21 cellular contexts compared by ENCODE assay signal in the genomic region with DNA sequence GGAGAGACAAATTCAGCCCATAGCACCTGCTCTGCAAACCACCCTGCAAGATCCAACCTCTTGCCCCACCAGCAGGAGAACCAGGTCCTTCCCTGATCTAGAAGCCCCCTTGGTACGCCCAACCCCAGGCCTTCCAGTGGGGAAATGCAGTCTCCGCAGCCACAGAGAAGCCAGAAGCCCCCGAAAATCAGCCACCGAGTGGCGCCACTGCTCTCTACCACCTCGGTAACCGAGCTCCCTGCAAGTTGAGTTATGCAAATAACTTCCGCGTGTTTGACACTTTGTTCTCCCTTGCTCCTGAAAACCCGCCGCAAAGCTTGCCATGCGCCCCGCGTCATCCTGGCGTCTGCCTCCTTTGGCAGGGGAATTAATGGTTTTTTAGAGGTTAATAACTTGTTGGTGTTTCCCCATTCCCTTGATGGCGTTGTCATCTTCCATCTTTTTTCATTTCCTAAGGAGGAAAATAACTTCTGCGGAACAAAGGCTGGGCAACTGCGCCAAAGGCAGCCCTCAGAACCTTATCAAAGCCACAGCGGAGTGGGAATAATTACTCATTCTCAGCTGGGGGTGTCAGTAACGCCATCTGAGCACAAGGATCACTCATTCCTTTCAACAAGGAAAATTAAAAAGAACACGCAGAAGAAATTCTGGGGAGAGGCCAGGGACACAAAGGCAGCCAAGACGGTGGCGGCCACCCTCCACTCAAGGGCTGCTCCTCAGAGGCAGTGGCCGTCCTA.
A peak's percentile ranks its signal among the peaks of the same experiment; 100 is the strongest.
DNase-seq lines count a peak whose midpoint lies in the region; ATAC-seq and TF ChIP-seq lines count a peak whose summit lies in the region.
"Had no signal": no experiment of that assay in that cellular context is flagged by ENCODE, and none has a peak within 500 bp of the region (broad histone marks: within the 10 kb centered on the region; RNA-seq: fewer than 3 reads in every experiment).

No MANE protein-coding gene starts in this region.

- H3K9me3 Mint-ChIP-seq in GM23338 (no peaks in the 10 kb centered on the region; the same call in 1 of the 3 replicates), WTC11 (peaks cover 50% of the 10 kb centered on the region)
- H3K9me3 Mint-ChIP-seq in activated CD4-positive, alpha-beta T cell treated with anti-CD3 and anti-CD28 coated beads for 36 hours (ENCODE audit: low read depth), result peaks cover 7% of the 10 kb centered on the region

- H3K27ac Mint-ChIP-seq in GM23338 (no peak overlapping the region), WTC11 (no peak overlapping the region)
- no peak overlapping the region for H3K27ac Mint-ChIP-seq in activated CD4-positive, alpha-beta T cell treated with anti-CD3 and anti-CD28 coated beads for 36 hours
- H3K27ac Mint-ChIP-seq: CD4-positive, alpha-beta memory T cell had no signal

- POLR2A ChIA-PET in WTC11 (lab: Charles Lee), result no interaction called here
- POLR2A ChIA-PET in activated CD4-positive, alpha-beta T cell treated with anti-CD3 and anti-CD28 coated beads for 36 hours (lab: Charles Lee), result no interaction called here

- no peak for ATAC-seq in GM23338
- peak; percentile 71 for ATAC-seq in WTC11
- no peak for ATAC-seq in GM21825 (IDR thresholded peaks at IDR 0.05; ENCODE audit: unreplicated experiment)
- ATAC-seq in HG02852 (IDR thresholded peaks at IDR 0.05; ENCODE audit: unreplicated experiment), result no peak
- ATAC-seq in activated CD4-positive, alpha-beta T cell treated with anti-CD3 and anti-CD28 coated beads for 36 hours, result no peak
- no peak for ATAC-seq in upper lobe of left lung (ENCODE audit: low FRiP score in 2 of 2)
- ATAC-seq: HCT116, HepG2, PC-3 had no signal

- H3K27ac ChIP-seq in GM23338 (ENCODE audit: low read depth), result no peak overlapping the region
- no peak overlapping the region for H3K27ac ChIP-seq in neuronal stem cell (replicated peaks; ENCODE audit: low read length)
- no peak overlapping the region for H3K27ac ChIP-seq in upper lobe of left lung
- H3K27ac ChIP-seq: BLaER1 had no signal

- H3K4me3 ChIP-seq in GM23338 (0 out of 2 replicates have a peak overlapping the region, but pooled peaks have one; percentile 30), iPS-15b (ENCODE audit: low read depth, low read length) (peak overlapping the region; percentile 38), neuronal stem cell (ENCODE audit: low read length in 2 of 2) (no peak overlapping the region), upper lobe of left lung (no peak overlapping the region)
- H3K4me3 ChIP-seq: BLaER1 had no signal

- H3K18ac ChIP-seq in neuronal stem cell (ENCODE audit: low read length), result no peak overlapping the region

- peaks cover 13% of the 10 kb centered on the region; the same call in 1 of the 2 replicates for H3K4me1 ChIP-seq in GM23338 (ENCODE audit: insufficient read depth)
- H3K4me1 ChIP-seq in iPS-15b (ENCODE audit: control insufficient read depth, insufficient read depth, low read length), result peaks cover 18% of the 10 kb centered on the region
- H3K4me1 ChIP-seq in neuronal stem cell (ENCODE audit: control insufficient read depth in 2 of 2, insufficient read depth in 1 of 2, low read depth in 1 of 2, low read length in 2 of 2), result peaks cover 13 to 26% of the 10 kb centered on the region in 2 donors
- H3K4me1 ChIP-seq in upper lobe of left lung, result no peaks in the 10 kb centered on the region
- H3K4me1 ChIP-seq: BLaER1 had no signal

- no peak overlapping the region for H4K8ac ChIP-seq in neuronal stem cell (ENCODE audit: low read depth, low read length)

- H2BK120ac ChIP-seq in neuronal stem cell (ENCODE audit: low read depth, low read length), result no peak overlapping the region

- no peaks in the 10 kb centered on the region for H3K79me2 ChIP-seq in GM23338 (replicated peaks; ENCODE audit: insufficient read depth)

- H3K36me3 ChIP-seq in GM23338 (ENCODE audit: insufficient read depth) (no peaks in the 10 kb centered on the region), iPS-15b (ENCODE audit: control insufficient read depth, insufficient read depth, low read length) (no peaks in the 10 kb centered on the region), neuronal stem cell (replicated peaks in 1 of 2; ENCODE audit: control insufficient read depth in 2 of 2, insufficient read depth in 2 of 2, low read length in 2 of 2) (no peaks in the 10 kb centered on the region), upper lobe of left lung (no peaks in the 10 kb centered on the region)
- H3K36me3 ChIP-seq: BLaER1 had no signal

- H3K4me1 Mint-ChIP-seq in GM23338 (no peaks in the 10 kb centered on the region; the same call in 2 of the 3 replicates), WTC11 (peaks cover 35% of the 10 kb centered on the region)
- H3K4me1 Mint-ChIP-seq in activated CD4-positive, alpha-beta T cell treated with anti-CD3 and anti-CD28 coated beads for 36 hours, result no peaks in the 10 kb centered on the region

- no peak overlapping the region for H3K14ac ChIP-seq in neuronal stem cell (ENCODE audit: low read length)

- no peak overlapping the region for H2BK12ac ChIP-seq in neuronal stem cell (ENCODE audit: low read length)

- no peak overlapping the region for H2BK15ac ChIP-seq in neuronal stem cell (ENCODE audit: low read length)

- H3F3A ChIP-seq in GM23338 (replicated peaks; ENCODE audit: low read depth), result no peaks in the 10 kb centered on the region

- intact Hi-C loops in activated CD4-positive, alpha-beta T cell treated with anti-CD3 and anti-CD28 coated beads for 36 hours (cut with DNase I, micrococcal nuclease), result no loop called here

- H3K27me3 ChIP-seq in GM23338 (ENCODE audit: insufficient read depth), result peaks cover 58% of the 10 kb centered on the region
- H3K27me3 ChIP-seq in iPS-15b (ENCODE audit: control insufficient read depth, insufficient read depth, low read length), result peaks cover 57% of the 10 kb centered on the region
- peaks cover 0 to 13% (median 0%) of the 10 kb centered on the region in 3 experiments for H3K27me3 ChIP-seq in neuronal stem cell (ENCODE audit: control insufficient read depth in 3 of 3, insufficient read depth in 3 of 3, low read depth in 1 of 3, low read length in 3 of 3)
- no peaks in the 10 kb centered on the region for H3K27me3 ChIP-seq in upper lobe of left lung
- H3K27me3 ChIP-seq: BLaER1 had no signal

- no peak for TF ChIP-seq EP300 in upper lobe of left lung (IDR thresholded peaks at IDR 0.05)

- H3K9me3 ChIP-seq in iPS-15b (ENCODE audit: control insufficient read depth, insufficient read depth, low read length) (no peaks in the 10 kb centered on the region), neuronal stem cell (replicated peaks in 1 of 2; ENCODE audit: control insufficient read depth in 2 of 2, insufficient read depth in 1 of 2, low read depth in 1 of 2, low read length in 2 of 2) (peaks cover 0 to 8% of the 10 kb centered on the region in 2 donors), upper lobe of left lung (no peaks in the 10 kb centered on the region)
- H3K9me3 ChIP-seq: SK-N-SH had no signal

- H2AK5ac ChIP-seq in neuronal stem cell (ENCODE audit: low read depth, low read length), result no peak overlapping the region

- H4K91ac ChIP-seq in neuronal stem cell (ENCODE audit: low read depth, low read length, poor library complexity), result no peak overlapping the region

- CTCF ChIA-PET in WTC11 (lab: Charles Lee), result interaction anchor here (0.6 to 1.5 kb wide), 5 partner anchors 10 to 113 kb away, joined by 4 to 8 read pairs (median 4); no protein-coding TSS in a partner anchor
- CTCF ChIA-PET in activated CD4-positive, alpha-beta T cell treated with anti-CD3 and anti-CD28 coated beads for 36 hours (lab: Charles Lee), result no interaction called here

- no peak overlapping the region for H3K4ac ChIP-seq in neuronal stem cell (ENCODE audit: low read length)

- H3K4me3 Mint-ChIP-seq in GM23338 (no peak overlapping the region), WTC11 (no peak overlapping the region)
- H3K4me3 Mint-ChIP-seq in activated CD4-positive, alpha-beta T cell treated with anti-CD3 and anti-CD28 coated beads for 36 hours, result no peak overlapping the region
- H3K4me3 Mint-ChIP-seq: CD4-positive, alpha-beta memory T cell had no signal

- no peaks in the 10 kb centered on the region for H3K79me1 ChIP-seq in neuronal stem cell (ENCODE audit: low read depth, low read length)

- no CpG with 5 or more reads among the region's 24 CpGs for WGBS in neuronal stem cell (ENCODE audit: extremely low coverage in 2 of 2, insufficient read length in 2 of 2, insufficient replicate concordance in 1 of 2), 2 donors
- 64% methylated on average over 23 to 24 of the region's 24 CpGs for WGBS in upper lobe of left lung, 2 donors

- DNase-seq in GM23338 (ENCODE audit: low spot score) (peak; percentile 67), WTC11 (ENCODE audit: low spot score) (peak; percentile 37), neuronal stem cell (ENCODE audit: low spot score) (peak; percentile 8), upper lobe of left lung (no peak)
- DNase-seq in activated CD4-positive, alpha-beta T cell treated with anti-CD3 and anti-CD28 coated beads for 36 hours, result no peak
- DNase-seq: CD4-positive, alpha-beta memory T cell; DMS153; KBM-7; NCI-H1105; NCI-H1694; NCI-H2081 treated with DMSO at 0.1 percent for 48 hours; PC-3; RPMI8226; SHP77 treated with DMSO at 0.1 percent for 48 hours; SK-N-SH had no signal

- H3K36me3 Mint-ChIP-seq in GM23338 (ENCODE audit: low read depth) (peaks cover 47% of the 10 kb centered on the region), WTC11 (peaks cover 41% of the 10 kb centered on the region)
- H3K36me3 Mint-ChIP-seq in activated CD4-positive, alpha-beta T cell treated with anti-CD3 and anti-CD28 coated beads for 36 hours (ENCODE audit: low read depth), result no peaks in the 10 kb centered on the region
- H3K36me3 Mint-ChIP-seq: CD4-positive, alpha-beta memory T cell had no signal

- TF ChIP-seq POLR2A in upper lobe of left lung (IDR thresholded peaks at IDR 0.05), result no peak

- H2BK5ac ChIP-seq in neuronal stem cell (ENCODE audit: low read length), result no peak overlapping the region

- H2AFZ ChIP-seq in GM23338 (no peak overlapping the region), neuronal stem cell (ENCODE audit: low read length) (peak overlapping the region; percentile 11)

- H3K23ac ChIP-seq in neuronal stem cell (ENCODE audit: low read depth, low read length, poor library complexity), result no peak overlapping the region

- H3K9me2 ChIP-seq in GM23338 (ENCODE audit: insufficient read depth), result no peaks in the 10 kb centered on the region
- H3K9me2 ChIP-seq: SK-N-SH had no signal

- H3K4me2 ChIP-seq in GM23338 (peak overlapping the region; percentile 38; the same call in 1 of the 2 replicates), neuronal stem cell (ENCODE audit: insufficient read depth, low read length, poor library complexity, severe bottlenecking) (no peak overlapping the region)
- H3K4me2 ChIP-seq: BLaER1, SK-N-SH had no signal

- H3K9ac ChIP-seq in iPS-15b (ENCODE audit: low read depth, low read length) (no peak overlapping the region), neuronal stem cell (ENCODE audit: low read depth, low read length, poor library complexity) (no peak overlapping the region)
- H3K9ac ChIP-seq: BLaER1, SK-N-SH had no signal

- H4K20me1 ChIP-seq in GM23338 (replicated peaks; ENCODE audit: insufficient read depth), result no peaks in the 10 kb centered on the region
- H4K20me1 ChIP-seq: BLaER1 had no signal

- TF ChIP-seq CTCF in GM23338 (conservative IDR thresholded peaks at IDR 0.05; ENCODE audit: low read depth in 2 of 2) (peak; percentile 38 to 53), WTC11 (IDR thresholded peaks at IDR 0.05) (no peak), upper lobe of left lung (IDR thresholded peaks at IDR 0.05) (no peak)

- H3K27me3 Mint-ChIP-seq in GM23338 (ENCODE audit: insufficient read depth, low read depth, poor library complexity) (peaks cover 4% of the 10 kb centered on the region), WTC11 (ENCODE audit: low read depth) (peaks cover 51% of the 10 kb centered on the region)
- H3K27me3 Mint-ChIP-seq in activated CD4-positive, alpha-beta T cell treated with anti-CD3 and anti-CD28 coated beads for 36 hours, result peaks cover 28% of the 10 kb centered on the region

Comparison
In these comparisons a context has a peak if more than half of its experiments do, and no peak if none do; other contexts are left out.
1. DNase-seq: peak in GM23338 (single experiment), WTC11 (single experiment) and neuronal stem cell (single experiment); none in activated CD4-positive, alpha-beta T cell treated with anti-CD3 and anti-CD28 coated beads for 36 hours (single experiment) and upper lobe of left lung (0 of 2).
2. H3K4me3 ChIP-seq: peak in GM23338 (single experiment) and iPS-15b (single experiment); none in neuronal stem cell (0 of 2) and upper lobe of left lung (0 of 4).
3. CTCF ChIP-seq: peak in GM23338 (2 of 2); none in WTC11 (single experiment) and upper lobe of left lung (0 of 6).